In the genomic region with DNA sequence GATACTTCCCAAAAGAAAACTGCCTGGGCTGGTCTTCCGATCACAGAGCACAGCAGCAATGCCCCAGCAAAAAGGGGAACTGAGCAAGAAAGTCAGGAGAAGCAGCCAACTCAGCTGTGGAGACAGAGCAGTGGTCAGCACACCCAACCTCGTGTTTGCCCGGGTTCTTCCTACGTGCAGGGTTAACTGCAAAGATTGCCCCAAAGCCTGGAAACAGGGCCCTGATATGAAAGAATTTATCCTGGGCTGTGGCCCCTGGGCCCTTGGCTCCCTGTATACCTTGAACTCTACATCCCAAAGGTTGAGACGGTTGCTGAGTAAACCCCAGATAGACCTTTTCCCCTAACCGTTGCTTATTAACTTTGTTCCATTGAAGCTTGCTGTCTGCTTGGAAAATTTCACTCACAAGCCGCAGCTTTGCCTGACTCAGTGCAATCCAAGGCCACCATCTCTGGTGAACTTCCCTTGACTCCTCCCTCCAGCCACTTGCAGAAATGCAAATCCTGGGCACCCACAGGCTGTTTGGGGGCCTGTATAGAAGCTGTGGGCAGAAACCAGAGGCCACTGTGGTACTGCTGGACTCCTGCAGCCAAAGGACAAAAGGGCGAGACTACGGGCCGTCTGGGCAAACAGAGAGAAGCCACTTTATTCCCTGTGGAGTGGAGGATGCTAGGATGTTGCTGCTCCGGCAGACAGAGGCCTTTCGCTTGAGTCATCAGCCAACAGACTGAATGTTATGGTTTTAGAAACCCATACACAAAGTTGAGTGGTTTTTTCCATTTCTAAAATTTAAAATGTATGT, we compare ENCODE assay signal across 1 cellular context.
TF ChIP-seq lines count a peak whose summit lies in the region.

No MANE protein-coding gene starts in this region.

TF ChIP-seq in HepG2, 621 proteins besides CTCF, POLR2A, EP300 and RAD21 (continued from another document and continues in another):
- TF ChIP-seq ARID5B (CRISPR knock-in tag; IDR thresholded peaks at IDR 0.05) (peak; percentile 84), NR2F6 (IDR thresholded peaks at IDR 0.05) (peak; percentile 50; the same call in 1 of the 2 replicates), NR2F6 (CRISPR knock-in tag; IDR thresholded peaks at IDR 0.05) (peak; percentile 18; the same call in 1 of the 2 replicates), FOXJ3 (CRISPR knock-in tag; IDR thresholded peaks at IDR 0.05; ENCODE audit: borderline replicate concordance) (peak; percentile 42; the same call in 1 of the 2 replicates), ZNF605 (CRISPR knock-in tag; IDR thresholded peaks at IDR 0.05) (peak; percentile 61; the same call in 1 of the 2 replicates), ZFX (CRISPR knock-in tag; IDR thresholded peaks at IDR 0.05; ENCODE audit: low read depth) (peak; percentile 54; the same call in 1 of the 2 replicates), NAIF1 (CRISPR knock-in tag; IDR thresholded peaks at IDR 0.05; ENCODE audit: borderline replicate concordance) (no peak), ISL2 (CRISPR knock-in tag; IDR thresholded peaks at IDR 0.05) (peak; percentile 58; the same call in 1 of the 2 replicates), HNF4A (CRISPR knock-in tag; IDR thresholded peaks at IDR 0.05) (peak; percentile 72; the same call in 1 of the 2 replicates), MAFK (conservative IDR thresholded peaks at IDR 0.05 in 1 of 2, IDR thresholded peaks at IDR 0.05 in 1 of 2; ENCODE audit: low read length in 2 of 2) (0 out of 4 replicates have a peak, but pooled peaks of 1 of the 2 experiments have one; percentile 9), ZBTB40 (IDR thresholded peaks at IDR 0.05) (no peak), ZBTB40 (CRISPR knock-in tag; IDR thresholded peaks at IDR 0.05) (peak; percentile 70; the same call in 1 of the 2 replicates), ZSCAN9 (CRISPR knock-in tag; IDR thresholded peaks at IDR 0.05; ENCODE audit: borderline replicate concordance) (no peak)
- TF ChIP-seq, protein P1, sequence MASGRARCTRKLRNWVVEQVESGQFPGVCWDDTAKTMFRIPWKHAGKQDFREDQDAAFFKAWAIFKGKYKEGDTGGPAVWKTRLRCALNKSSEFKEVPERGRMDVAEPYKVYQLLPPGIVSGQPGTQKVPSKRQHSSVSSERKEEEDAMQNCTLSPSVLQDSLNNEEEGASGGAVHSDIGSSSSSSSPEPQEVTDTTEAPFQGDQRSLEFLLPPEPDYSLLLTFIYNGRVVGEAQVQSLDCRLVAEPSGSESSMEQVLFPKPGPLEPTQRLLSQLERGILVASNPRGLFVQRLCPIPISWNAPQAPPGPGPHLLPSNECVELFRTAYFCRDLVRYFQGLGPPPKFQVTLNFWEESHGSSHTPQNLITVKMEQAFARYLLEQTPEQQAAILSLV (CRISPR knock-in tag; IDR thresholded peaks at IDR 0.05; ENCODE audit: borderline replicate concordance) = 0 out of 2 replicates have a peak, but pooled peaks have one; percentile 48
- TF ChIP-seq, protein P2, sequence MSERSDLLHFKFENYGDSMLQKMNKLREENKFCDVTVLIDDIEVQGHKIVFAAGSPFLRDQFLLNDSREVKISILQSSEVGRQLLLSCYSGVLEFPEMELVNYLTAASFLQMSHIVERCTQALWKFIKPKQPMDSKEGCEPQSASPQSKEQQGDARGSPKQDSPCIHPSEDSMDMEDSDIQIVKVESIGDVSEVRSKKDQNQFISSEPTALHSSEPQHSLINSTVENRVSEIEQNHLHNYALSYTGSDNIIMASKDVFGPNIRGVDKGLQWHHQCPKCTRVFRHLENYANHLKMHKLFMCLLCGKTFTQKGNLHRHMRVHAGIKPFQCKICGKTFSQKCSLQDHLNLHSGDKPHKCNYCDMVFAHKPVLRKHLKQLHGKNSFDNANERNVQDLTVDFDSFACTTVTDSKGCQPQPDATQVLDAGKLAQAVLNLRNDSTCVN (CRISPR knock-in tag; IDR thresholded peaks at IDR 0.05; ENCODE audit: borderline replicate concordance) = no peak
- TF ChIP-seq, protein P3, sequence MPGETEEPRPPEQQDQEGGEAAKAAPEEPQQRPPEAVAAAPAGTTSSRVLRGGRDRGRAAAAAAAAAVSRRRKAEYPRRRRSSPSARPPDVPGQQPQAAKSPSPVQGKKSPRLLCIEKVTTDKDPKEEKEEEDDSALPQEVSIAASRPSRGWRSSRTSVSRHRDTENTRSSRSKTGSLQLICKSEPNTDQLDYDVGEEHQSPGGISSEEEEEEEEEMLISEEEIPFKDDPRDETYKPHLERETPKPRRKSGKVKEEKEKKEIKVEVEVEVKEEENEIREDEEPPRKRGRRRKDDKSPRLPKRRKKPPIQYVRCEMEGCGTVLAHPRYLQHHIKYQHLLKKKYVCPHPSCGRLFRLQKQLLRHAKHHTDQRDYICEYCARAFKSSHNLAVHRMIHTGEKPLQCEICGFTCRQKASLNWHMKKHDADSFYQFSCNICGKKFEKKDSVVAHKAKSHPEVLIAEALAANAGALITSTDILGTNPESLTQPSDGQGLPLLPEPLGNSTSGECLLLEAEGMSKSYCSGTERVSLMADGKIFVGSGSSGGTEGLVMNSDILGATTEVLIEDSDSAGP (CRISPR knock-in tag; IDR thresholded peaks at IDR 0.05; ENCODE audit: borderline replicate concordance) = peak; percentile 58
- TF ChIP-seq, protein P4, sequence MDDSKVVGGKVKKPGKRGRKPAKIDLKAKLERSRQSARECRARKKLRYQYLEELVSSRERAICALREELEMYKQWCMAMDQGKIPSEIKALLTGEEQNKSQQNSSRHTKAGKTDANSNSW (CRISPR knock-in tag; IDR thresholded peaks at IDR 0.05; ENCODE audit: borderline replicate concordance) = no peak
- TF ChIP-seq, protein P5, sequence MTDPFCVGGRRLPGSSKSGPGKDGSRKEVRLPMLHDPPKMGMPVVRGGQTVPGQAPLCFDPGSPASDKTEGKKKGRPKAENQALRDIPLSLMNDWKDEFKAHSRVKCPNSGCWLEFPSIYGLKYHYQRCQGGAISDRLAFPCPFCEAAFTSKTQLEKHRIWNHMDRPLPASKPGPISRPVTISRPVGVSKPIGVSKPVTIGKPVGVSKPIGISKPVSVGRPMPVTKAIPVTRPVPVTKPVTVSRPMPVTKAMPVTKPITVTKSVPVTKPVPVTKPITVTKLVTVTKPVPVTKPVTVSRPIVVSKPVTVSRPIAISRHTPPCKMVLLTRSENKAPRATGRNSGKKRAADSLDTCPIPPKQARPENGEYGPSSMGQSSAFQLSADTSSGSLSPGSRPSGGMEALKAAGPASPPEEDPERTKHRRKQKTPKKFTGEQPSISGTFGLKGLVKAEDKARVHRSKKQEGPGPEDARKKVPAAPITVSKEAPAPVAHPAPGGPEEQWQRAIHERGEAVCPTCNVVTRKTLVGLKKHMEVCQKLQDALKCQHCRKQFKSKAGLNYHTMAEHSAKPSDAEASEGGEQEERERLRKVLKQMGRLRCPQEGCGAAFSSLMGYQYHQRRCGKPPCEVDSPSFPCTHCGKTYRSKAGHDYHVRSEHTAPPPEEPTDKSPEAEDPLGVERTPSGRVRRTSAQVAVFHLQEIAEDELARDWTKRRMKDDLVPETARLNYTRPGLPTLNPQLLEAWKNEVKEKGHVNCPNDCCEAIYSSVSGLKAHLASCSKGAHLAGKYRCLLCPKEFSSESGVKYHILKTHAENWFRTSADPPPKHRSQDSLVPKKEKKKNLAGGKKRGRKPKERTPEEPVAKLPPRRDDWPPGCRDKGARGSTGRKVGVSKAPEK (CRISPR knock-in tag; IDR thresholded peaks at IDR 0.05; ENCODE audit: borderline replicate concordance) = no peak
- TF ChIP-seq, protein P6, sequence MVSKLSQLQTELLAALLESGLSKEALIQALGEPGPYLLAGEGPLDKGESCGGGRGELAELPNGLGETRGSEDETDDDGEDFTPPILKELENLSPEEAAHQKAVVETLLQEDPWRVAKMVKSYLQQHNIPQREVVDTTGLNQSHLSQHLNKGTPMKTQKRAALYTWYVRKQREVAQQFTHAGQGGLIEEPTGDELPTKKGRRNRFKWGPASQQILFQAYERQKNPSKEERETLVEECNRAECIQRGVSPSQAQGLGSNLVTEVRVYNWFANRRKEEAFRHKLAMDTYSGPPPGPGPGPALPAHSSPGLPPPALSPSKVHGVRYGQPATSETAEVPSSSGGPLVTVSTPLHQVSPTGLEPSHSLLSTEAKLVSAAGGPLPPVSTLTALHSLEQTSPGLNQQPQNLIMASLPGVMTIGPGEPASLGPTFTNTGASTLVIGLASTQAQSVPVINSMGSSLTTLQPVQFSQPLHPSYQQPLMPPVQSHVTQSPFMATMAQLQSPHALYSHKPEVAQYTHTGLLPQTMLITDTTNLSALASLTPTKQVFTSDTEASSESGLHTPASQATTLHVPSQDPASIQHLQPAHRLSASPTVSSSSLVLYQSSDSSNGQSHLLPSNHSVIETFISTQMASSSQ (IDR thresholded peaks at IDR 0.05; ENCODE audit: low read depth) = no peak
- TF ChIP-seq, protein P6 (CRISPR knock-in tag; IDR thresholded peaks at IDR 0.05; ENCODE audit: borderline replicate concordance) = peak; percentile 82
